12 cellular contexts compared by ENCODE assay signal in genomic region chr5:57341380-57341979, GRCh38.
DNase-seq lines count a peak whose midpoint lies in the region; ATAC-seq and TF ChIP-seq lines count a peak whose summit lies in the region.
"Had no signal": no experiment of that assay in that cellular context is flagged by ENCODE, and none has a peak within 500 bp of the region (broad histone marks: within the 10 kb centered on the region; RNA-seq: fewer than 3 reads in every experiment).

No MANE protein-coding gene starts in this region.

- H3K36me3 Mint-ChIP-seq in Calu3 (ENCODE audit: insufficient read depth, unreplicated experiment) (no peaks in the 10 kb centered on the region), glutamatergic neuron (ENCODE audit: unreplicated experiment) (no peaks in the 10 kb centered on the region)
- no peaks in the 10 kb centered on the region for H3K36me3 Mint-ChIP-seq in stimulated activated effector memory CD8-positive, alpha-beta T cell treated with anti-CD3 and anti-CD28 coated beads, Interleukin-12 subunit alpha, Interleukin-12 subunit beta, amount 100 ng/mL, for 72 hours
- H3K36me3 Mint-ChIP-seq: CD4-positive, CD25-positive, alpha-beta regulatory T cell had no signal

- H3K9me3 ChIP-seq in Panc1 (ENCODE audit: control insufficient read depth, insufficient read depth, low read depth, low read length) (no peaks in the 10 kb centered on the region; the same call in 1 of the 2 replicates), body of pancreas (no peaks in the 10 kb centered on the region)
- H3K9me3 ChIP-seq: BLaER1 treated with 17β-estradiol and CSF1 and Interleukin-3, amounts not matched to agents 10 nM and 100 nM had no signal

- DNase-seq in Calu3 (no peak), Panc1 (ENCODE audit: low read depth, low spot score) (no peak), epithelial cell of esophagus (ENCODE audit: low read depth) (peak; percentile 63), glutamatergic neuron (no peak), cerebellum (ENCODE audit: low spot score) (no peak), body of pancreas (no peak)
- DNase-seq in stimulated activated effector memory CD8-positive, alpha-beta T cell treated with anti-CD3 and anti-CD28 coated beads, Interleukin-12 subunit alpha, Interleukin-12 subunit beta, amount 100 ng/mL, for 72 hours (ENCODE audit: low spot score in 2 of 2): no peak
- DNase-seq: ACHN; CD4-positive, CD25-positive, alpha-beta regulatory T cell; DND-41 had no signal

- peaks cover 12% of the 10 kb centered on the region for H3K4me1 Mint-ChIP-seq in Calu3 (ENCODE audit: low read depth, unreplicated experiment)
- H3K4me1 Mint-ChIP-seq in stimulated activated effector memory CD8-positive, alpha-beta T cell treated with anti-CD3 and anti-CD28 coated beads, Interleukin-12 subunit alpha, Interleukin-12 subunit beta, amount 100 ng/mL, for 72 hours: no peaks in the 10 kb centered on the region
- H3K4me1 Mint-ChIP-seq in glutamatergic neuron (ENCODE audit: low read depth, unreplicated experiment): peaks cover 8% of the 10 kb centered on the region
- H3K4me1 Mint-ChIP-seq: CD4-positive, CD25-positive, alpha-beta regulatory T cell had no signal

- H3K27me3 ChIP-seq in Panc1 (ENCODE audit: control insufficient read depth, insufficient read depth, low read length): no peaks in the 10 kb centered on the region
- no peaks in the 10 kb centered on the region for H3K27me3 ChIP-seq in body of pancreas
- H3K27me3 ChIP-seq: BLaER1 treated with 17β-estradiol and CSF1 and Interleukin-3, amounts not matched to agents 10 nM and 100 nM had no signal

- H3K4me3 ChIP-seq in Panc1 (ENCODE audit: low read depth in 2 of 2, low read length in 2 of 2) (no peak overlapping the region), epithelial cell of esophagus (ENCODE audit: low read length) (no peak overlapping the region), body of pancreas (no peak overlapping the region)
- H3K4me3 ChIP-seq: BLaER1 treated with 17β-estradiol and CSF1 and Interleukin-3, amounts not matched to agents 10 nM and 100 nM had no signal

- H3K27ac ChIP-seq in Panc1 (ENCODE audit: low read length) (peak overlapping the region; percentile 12; the same call in 1 of the 2 replicates), body of pancreas (no peak overlapping the region)
- H3K27ac ChIP-seq: BLaER1 treated with 17β-estradiol and CSF1 and Interleukin-3, amounts not matched to agents 10 nM and 100 nM; KMS-11 had no signal

- intact Hi-C loops in Calu3 (cut with micrococcal nuclease; ENCODE audit: unreplicated experiment): no loop called here
- intact Hi-C loops in Panc1 (cut with micrococcal nuclease; ENCODE audit: unreplicated experiment): no loop called here
- intact Hi-C loops in body of pancreas (cut with DNase I): no loop called here

- no peaks in the 10 kb centered on the region for H3K27me3 Mint-ChIP-seq in Calu3 (ENCODE audit: unreplicated experiment)
- peaks cover 4% of the 10 kb centered on the region for H3K27me3 Mint-ChIP-seq in glutamatergic neuron (ENCODE audit: unreplicated experiment)

- WGBS in body of pancreas, 2 donors: 87 to 92% methylated on average over 4 of the region's 4 CpGs

- ATAC-seq in Panc1 (no peak), body of pancreas (no peak)
- no peak for ATAC-seq in stimulated activated effector memory CD8-positive, alpha-beta T cell treated with anti-CD3 and anti-CD28 coated beads, Interleukin-12 subunit alpha, Interleukin-12 subunit beta, amount 100 ng/mL, for 72 hours

- H3K4me1 ChIP-seq in Panc1 (ENCODE audit: control insufficient read depth, insufficient read depth, low read length) (peaks cover 12% of the 10 kb centered on the region), body of pancreas (peaks cover 5% of the 10 kb centered on the region)
- H3K4me1 ChIP-seq: BLaER1 treated with 17β-estradiol and CSF1 and Interleukin-3, amounts not matched to agents 10 nM and 100 nM had no signal

- TF ChIP-seq CTCF in Calu3 (IDR thresholded peaks at IDR 0.05; ENCODE audit: unreplicated experiment) (no peak), Panc1 (IDR thresholded peaks at IDR 0.05) (no peak), epithelial cell of esophagus (IDR thresholded peaks at IDR 0.05; ENCODE audit: insufficient read depth, low read depth, low read length, missing control alignments) (no peak), glutamatergic neuron (IDR thresholded peaks at IDR 0.05; ENCODE audit: partially characterized antibody, unreplicated experiment) (no peak), body of pancreas (IDR thresholded peaks at IDR 0.05) (no peak)

- POLR2A ChIA-PET in Panc1 (lab: Charles Lee): no interaction called here

- H3K27ac Mint-ChIP-seq in Calu3 (ENCODE audit: unreplicated experiment): peak overlapping the region; percentile 44
- H3K27ac Mint-ChIP-seq in stimulated activated effector memory CD8-positive, alpha-beta T cell treated with anti-CD3 and anti-CD28 coated beads, Interleukin-12 subunit alpha, Interleukin-12 subunit beta, amount 100 ng/mL, for 72 hours: peak overlapping the region; percentile 51
- H3K27ac Mint-ChIP-seq in glutamatergic neuron (ENCODE audit: unreplicated experiment): no peak overlapping the region
- H3K27ac Mint-ChIP-seq: CD4-positive, CD25-positive, alpha-beta regulatory T cell had no signal

- in situ Hi-C loops in Panc1 (cut with HindIII; ENCODE audit: low pct_unique_long_range_greater_than_20kb, low sequenced_read_pairs): no loop called here

- H3K4me3 Mint-ChIP-seq in Calu3 (ENCODE audit: low read depth, unreplicated experiment) (no peak overlapping the region), glutamatergic neuron (ENCODE audit: unreplicated experiment) (no peak overlapping the region)
- H3K4me3 Mint-ChIP-seq in stimulated activated effector memory CD8-positive, alpha-beta T cell treated with anti-CD3 and anti-CD28 coated beads, Interleukin-12 subunit alpha, Interleukin-12 subunit beta, amount 100 ng/mL, for 72 hours: no peak overlapping the region
- H3K4me3 Mint-ChIP-seq: CD4-positive, CD25-positive, alpha-beta regulatory T cell had no signal

- no TSS peak for BruUV-seq in Calu3 (replicated peaks; lab: Mats Ljungman, UMichigan)
- BruUV-seq in Panc1 (replicated peaks; lab: Mats Ljungman, UMichigan): no TSS peak

- H3K36me3 ChIP-seq in Panc1 (ENCODE audit: control insufficient read depth, insufficient read depth, low read length): no peaks in the 10 kb centered on the region
- no peaks in the 10 kb centered on the region for H3K36me3 ChIP-seq in body of pancreas (replicated peaks in 1 of 2; ENCODE audit: insufficient read depth in 1 of 2, low read depth in 2 of 2)
- H3K36me3 ChIP-seq: BLaER1 treated with 17β-estradiol and CSF1 and Interleukin-3, amounts not matched to agents 10 nM and 100 nM had no signal

- peaks cover 6% of the 10 kb centered on the region for H3K9me3 Mint-ChIP-seq in Calu3 (ENCODE audit: low read depth, unreplicated experiment)
- H3K9me3 Mint-ChIP-seq in stimulated activated effector memory CD8-positive, alpha-beta T cell treated with anti-CD3 and anti-CD28 coated beads, Interleukin-12 subunit alpha, Interleukin-12 subunit beta, amount 100 ng/mL, for 72 hours: peaks cover 4% of the 10 kb centered on the region
- H3K9me3 Mint-ChIP-seq in glutamatergic neuron (ENCODE audit: unreplicated experiment): no peaks in the 10 kb centered on the region

- no peak for TF ChIP-seq POLR2A in body of pancreas (IDR thresholded peaks at IDR 0.05)

- CTCF ChIA-PET in Calu3 (lab: Charles Lee): no interaction called here
- CTCF ChIA-PET in Panc1 (lab: Charles Lee): no interaction called here
